ENCODE assay signal across 1 cellular context in the genomic region with DNA sequence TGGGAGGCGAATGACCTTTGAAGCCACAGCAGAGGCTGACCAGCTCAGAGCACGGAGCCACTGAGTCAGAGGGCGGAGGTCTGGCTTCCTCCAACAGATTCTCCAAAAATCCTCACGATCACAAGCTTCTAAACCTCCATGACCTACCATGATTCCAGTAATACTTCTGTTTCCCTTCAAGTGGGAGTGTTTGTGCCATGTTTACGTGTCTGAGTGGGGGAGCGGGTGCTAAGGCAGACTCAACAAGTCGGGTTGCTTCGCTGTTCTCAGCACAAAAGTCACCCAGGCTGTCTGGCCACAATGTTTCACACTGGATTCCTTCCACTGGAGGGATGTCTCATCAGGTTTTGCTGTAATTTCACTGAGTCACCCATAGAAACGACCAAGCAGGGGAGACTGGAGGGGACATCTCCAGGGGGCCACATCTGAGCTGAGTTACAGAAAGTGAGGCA.
TF ChIP-seq lines count a peak whose summit lies in the region.

No MANE protein-coding gene starts in this region.

TF ChIP-seq in WTC11, 78 proteins besides CTCF, POLR2A, EP300 and RAD21 (continued from another document):
- TF ChIP-seq, protein P1, sequence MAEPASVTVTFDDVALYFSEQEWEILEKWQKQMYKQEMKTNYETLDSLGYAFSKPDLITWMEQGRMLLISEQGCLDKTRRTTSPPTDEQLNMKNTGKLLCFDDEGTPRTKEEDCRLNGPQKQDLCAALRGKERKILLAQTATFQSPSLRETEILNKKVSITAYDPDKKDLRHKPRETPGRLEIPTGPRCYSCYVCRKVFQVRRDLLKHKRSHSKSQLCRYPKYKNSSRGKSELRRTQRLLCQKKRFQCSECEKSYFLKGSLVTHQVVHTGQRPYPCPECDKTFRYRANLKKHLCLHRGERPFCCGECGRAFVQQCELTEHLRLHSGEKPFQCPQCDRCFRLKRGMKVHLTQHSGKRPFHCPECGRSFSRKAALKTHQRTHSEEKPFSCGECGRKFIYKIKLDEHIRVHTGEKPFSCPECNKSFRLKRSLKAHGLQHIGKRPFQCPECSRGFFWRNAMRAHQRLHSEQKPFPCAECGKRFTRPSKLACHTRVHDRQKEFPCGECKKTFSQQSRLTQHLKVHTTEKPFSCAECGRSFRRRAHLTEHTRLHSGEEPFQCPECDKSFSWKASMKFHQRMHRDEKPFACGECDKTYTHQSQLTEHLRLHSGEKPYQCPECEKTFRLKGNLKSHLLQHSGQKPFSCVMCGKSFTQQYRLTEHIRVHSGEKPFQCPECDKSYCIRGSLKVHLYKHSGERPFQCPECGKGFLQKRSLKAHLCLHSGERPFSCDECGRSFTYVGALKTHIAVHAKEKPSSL (CRISPR knock-in tag; conservative IDR thresholded peaks at IDR 0.05), result no peak
- TF ChIP-seq NFATC4 (CRISPR knock-in tag; IDR thresholded peaks at IDR 0.05) (no peak), ZNF416 (CRISPR knock-in tag; IDR thresholded peaks at IDR 0.05) (no peak), NR2C2 (CRISPR knock-in tag; IDR thresholded peaks at IDR 0.05) (no peak), HMGXB4 (CRISPR knock-in tag; IDR thresholded peaks at IDR 0.05) (no peak)
- TF ChIP-seq, protein P2, sequence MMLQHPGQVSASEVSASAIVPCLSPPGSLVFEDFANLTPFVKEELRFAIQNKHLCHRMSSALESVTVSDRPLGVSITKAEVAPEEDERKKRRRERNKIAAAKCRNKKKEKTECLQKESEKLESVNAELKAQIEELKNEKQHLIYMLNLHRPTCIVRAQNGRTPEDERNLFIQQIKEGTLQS (CRISPR knock-in tag; conservative IDR thresholded peaks at IDR 0.05), result no peak
